Comparison of ENCODE assay signal across 26 cellular contexts in genomic region chr5:74801197-74801596, GRCh38.
"Had no signal": no experiment of that assay in that cellular context is flagged by ENCODE, and none has a peak within 500 bp of the region (broad histone marks: within the 10 kb centered on the region; RNA-seq: fewer than 3 reads in every experiment).

No MANE protein-coding gene starts in this region.

- H3K27me3 Mint-ChIP-seq: dendritic cell treated with granulocyte-macrophage colony-stimulating factor and Interleukin-4, amounts not matched to agents 40 ng/mL and 50 ng/mL, for 4 days; effector memory CD8-positive, alpha-beta T cell; naive B cell; naive thymus-derived CD8-positive, alpha-beta T cell had no signal

- H3K27ac ChIP-seq: colonic mucosa, epithelial cell of prostate, esophagus squamous epithelium, gastrocnemius medialis, heart right ventricle, left lung, lower lobe of right lung had no signal

- FAIRE-seq: islet of Langerhans had no signal

- H3K4me3 Mint-ChIP-seq: dendritic cell treated with granulocyte-macrophage colony-stimulating factor and Interleukin-4, amounts not matched to agents 40 ng/mL and 50 ng/mL, for 4 days; effector memory CD8-positive, alpha-beta T cell; endodermal cell; naive B cell; naive thymus-derived CD8-positive, alpha-beta T cell had no signal

- H3K27ac Mint-ChIP-seq: dendritic cell treated with granulocyte-macrophage colony-stimulating factor and Interleukin-4, amounts not matched to agents 40 ng/mL and 50 ng/mL, for 4 days; endodermal cell; naive B cell had no signal

- H3K9me3 Mint-ChIP-seq: dendritic cell treated with granulocyte-macrophage colony-stimulating factor and Interleukin-4, amounts not matched to agents 40 ng/mL and 50 ng/mL, for 4 days; effector memory CD8-positive, alpha-beta T cell; endodermal cell; naive B cell; naive thymus-derived CD8-positive, alpha-beta T cell had no signal

- ATAC-seq: effector memory CD8-positive, alpha-beta T cell; esophagus mucosa; gastrocnemius medialis; heart right ventricle; left lung; left ventricle myocardium superior; lower lobe of right lung; naive thymus-derived CD8-positive, alpha-beta T cell had no signal

- H3K27me3 ChIP-seq: colonic mucosa, esophagus squamous epithelium had no signal

- H3K4me3 ChIP-seq: colonic mucosa, esophagus squamous epithelium, gastrocnemius medialis, heart right ventricle, left lung, lower lobe of right lung had no signal

- H3K36me3 ChIP-seq: colonic mucosa, esophagus squamous epithelium, gastrocnemius medialis, heart right ventricle, left lung, lower lobe of right lung had no signal

- H3K4me1 Mint-ChIP-seq: naive B cell had no signal

- H3K4me1 ChIP-seq: colonic mucosa, esophagus squamous epithelium, gastrocnemius medialis, heart right ventricle, left lung, lower lobe of right lung had no signal

- DNase-seq: colonic mucosa; cortex of kidney; effector CD8-positive, alpha-beta T cell; effector memory CD8-positive, alpha-beta T cell; endodermal cell; erythroblast; esophagus squamous epithelium; foreskin melanocyte; gastrocnemius medialis; glutamatergic neuron; head of caudate nucleus; heart right ventricle; hippocampal formation; kidney; kidney glomerular epithelial cell; left lung; left ventricle myocardium superior; lower lobe of right lung; mesenchymal stem cell; midbrain; naive B cell; naive thymus-derived CD8-positive, alpha-beta T cell had no signal

- H3K9me3 ChIP-seq: colonic mucosa, esophagus squamous epithelium, gastrocnemius medialis, heart right ventricle, left lung, lower lobe of right lung had no signal
